ENCODE assay signal across 12 cellular contexts in genomic region chr17:65074778-65075250, GRCh38. TPM values are rescaled to one million over a fixed set of nuclear protein-coding genes. Genes with fewer than 3 reads are reported as not detected.
A peak's percentile ranks its signal among the peaks of the same experiment; 100 is the strongest.
DNase-seq lines count a peak whose midpoint lies in the region; ATAC-seq and TF ChIP-seq lines count a peak whose summit lies in the region.
"Had no signal": no experiment of that assay in that cellular context is flagged by ENCODE, and none has a peak within 500 bp of the region (broad histone marks: within the 10 kb centered on the region; RNA-seq: fewer than 3 reads in every experiment).

No MANE protein-coding gene starts in this region.

- no peak for ATAC-seq in HG03432 (IDR thresholded peaks at IDR 0.05; ENCODE audit: unreplicated experiment)
- ATAC-seq in HG03342 (IDR thresholded peaks at IDR 0.05; ENCODE audit: unreplicated experiment) = no peak

- H3K9me3 ChIP-seq in Peyer's patch (no peaks in the 10 kb centered on the region), esophagus squamous epithelium (no peaks in the 10 kb centered on the region), mesodermal cell (ENCODE audit: control insufficient read depth, low read length) (no peaks in the 10 kb centered on the region)

- no peaks in the 10 kb centered on the region for H3K36me3 ChIP-seq in Peyer's patch
- H3K36me3 ChIP-seq in esophagus squamous epithelium = no peaks in the 10 kb centered on the region
- H3K36me3 ChIP-seq in mesodermal cell (ENCODE audit: control insufficient read depth, insufficient read depth, low read length) = no peaks in the 10 kb centered on the region

- H3K27me3 ChIP-seq in Peyer's patch (no peaks in the 10 kb centered on the region), esophagus squamous epithelium (no peaks in the 10 kb centered on the region)
- H3K27me3 ChIP-seq: dorsolateral prefrontal cortex had no signal

- H3K4me1 ChIP-seq in Peyer's patch = peaks cover 0 to 25% (median 7%) of the 10 kb centered on the region in 4 donors
- peaks cover 4 to 60% (median 14%) of the 10 kb centered on the region in 3 donors for H3K4me1 ChIP-seq in esophagus squamous epithelium
- peaks cover 49% of the 10 kb centered on the region for H3K4me1 ChIP-seq in mesodermal cell (ENCODE audit: control insufficient read depth, insufficient read depth, low read length, poor library complexity, severe bottlenecking)

- DNase-seq in Peyer's patch (peak in 2 of 3 donors; percentile 58 to 65), esophagus squamous epithelium (lab: John Stamatoyannopoulos, UW) (no peak), substantia nigra (lab: John Stamatoyannopoulos, UW) (peak in 25 of 49 donors; percentile 5 to 78 (median 34)), NAMALWA (ENCODE audit: low spot score) (no peak)
- DNase-seq in stimulated activated CD8-positive, alpha-beta memory T cell treated with anti-CD3 and anti-CD28 coated beads, Interleukin-4, amount 100 ng/mL, for 48 hours = no peak
- DNase-seq: activated T-cell treated with anti-CD3 and anti-CD28 coated beads, Interleukin-2, amount 50 U/mL, for 48 hours; DMS79; T-helper 2 cell had no signal

- TF ChIP-seq POLR2A in Peyer's patch (IDR thresholded peaks at IDR 0.05) = no peak
- no peak for TF ChIP-seq POLR2A in esophagus squamous epithelium (IDR thresholded peaks at IDR 0.05)

- H3K4me3 ChIP-seq in Peyer's patch (peak overlapping the region in 1 of 4 donors; percentile 11), esophagus squamous epithelium (peak overlapping the region in 1 of 4 donors; percentile 30), mesodermal cell (ENCODE audit: extremely low read depth, insufficient read depth, low read length, poor library complexity, severe bottlenecking) (no peak overlapping the region)

- 35 to 39% methylated on average over 2 to 4 of the region's 7 CpGs for WGBS in esophagus squamous epithelium, 2 donors
- WGBS in mesodermal cell (ENCODE audit: insufficient coverage in 2 of 2), 2 experiments = 49 to 74% methylated on average over 5 to 7 of the region's 7 CpGs

- TF ChIP-seq CTCF in Peyer's patch (IDR thresholded peaks at IDR 0.05) = no peak
- no peak for TF ChIP-seq CTCF in esophagus squamous epithelium (IDR thresholded peaks at IDR 0.05)

- intact Hi-C loops in esophagus squamous epithelium (cut with DNase I) = no loop called here

- H3K27ac ChIP-seq in Peyer's patch (peak overlapping the region in 3 of 4 donors; percentile 53 to 97 (median 89)), esophagus squamous epithelium (peak overlapping the region in 3 of 4 donors; percentile 32 to 63 (median 62)), mesodermal cell (ENCODE audit: low read depth, low read length, severe bottlenecking) (peak overlapping the region; percentile 62), substantia nigra (ENCODE audit: low read depth, low read length, poor library complexity, severe bottlenecking) (no peak overlapping the region)

RNA-seq across cellular contexts. Expression of gene GNA13, which starts 18.3 kb away (rescaled TPM):
- total RNA-seq in Peyer's patch = 10 to 100 TPM; 49.5 to 72.0 (median 63.6) TPM
- total RNA-seq in esophagus squamous epithelium = 10 to 100 TPM; 21.3 to 43.1 (median 35.7) TPM
- polyA plus RNA-seq in mesodermal cell (2013, experiment 1 of 2) = 57.9 TPM
- polyA plus RNA-seq in mesodermal cell (2013, experiment 2 of 2) = 58.8 TPM

Comparison
In these comparisons a context has a peak if more than half of its experiments do, and no peak if none do; other contexts are left out.
1. DNase-seq: peak in Peyer's patch (2 of 3) and substantia nigra (25 of 49); none in esophagus squamous epithelium (single experiment), NAMALWA (single experiment) and stimulated activated CD8-positive, alpha-beta memory T cell treated with anti-CD3 and anti-CD28 coated beads, Interleukin-4, amount 100 ng/mL, for 48 hours (single experiment).